In the genomic region with DNA sequence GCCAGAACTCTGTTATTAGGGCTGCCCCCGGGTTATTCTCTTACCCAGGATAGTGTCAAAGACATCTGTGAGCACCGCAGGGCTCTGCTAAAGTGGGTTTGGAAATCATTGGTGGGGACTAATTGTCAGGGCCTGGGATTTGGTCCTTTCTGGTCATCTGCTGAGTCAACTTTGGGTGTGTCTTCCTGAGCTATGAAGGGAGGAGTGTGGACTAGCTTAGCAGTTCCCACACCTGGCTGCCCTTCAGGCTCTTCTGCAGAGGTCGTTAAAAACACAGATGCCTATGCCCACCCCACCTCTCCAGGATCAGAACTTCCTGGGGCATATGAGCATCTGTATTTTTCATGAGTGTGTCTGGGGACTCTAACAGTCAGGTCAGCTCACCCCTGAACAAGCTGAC, we compare ENCODE assay signal across 22 cellular contexts.
DNase-seq lines count a peak whose midpoint lies in the region; ATAC-seq, FAIRE-seq and TF ChIP-seq lines count a peak whose summit lies in the region.
"Had no signal": no experiment of that assay in that cellular context is flagged by ENCODE, and none has a peak within 500 bp of the region (broad histone marks: within the 10 kb centered on the region; RNA-seq: fewer than 3 reads in every experiment).

No MANE protein-coding gene starts in this region.

- H3K4me1 ChIP-seq in breast epithelium = no peaks in the 10 kb centered on the region

- peak; percentile 48 for ATAC-seq in esophagus mucosa
- no peak for ATAC-seq in HG03108 (IDR thresholded peaks at IDR 0.05; ENCODE audit: unreplicated experiment)
- ATAC-seq: CD8-positive, alpha-beta T cell; GM23338; HCT116; HepG2 had no signal

- no TSS peak for BruUV-seq in MCF 10A (replicated peaks; lab: Mats Ljungman, UMichigan)

- H3K27ac Mint-ChIP-seq in MCF 10A (ENCODE audit: low read depth, unreplicated experiment) = no peak overlapping the region
- H3K27ac Mint-ChIP-seq: B cell; CD8-positive, alpha-beta T cell; GM23338; HFFc6 had no signal

- no peaks in the 10 kb centered on the region for H3K36me3 ChIP-seq in breast epithelium
- H3K36me3 ChIP-seq: BLaER1 treated with 17β-estradiol and CSF1 and Interleukin-3, amounts not matched to agents 10 nM and 100 nM had no signal

- no peak overlapping the region for H3K4me3 ChIP-seq in breast epithelium
- H3K4me3 ChIP-seq: BLaER1 treated with 17β-estradiol and CSF1 and Interleukin-3, amounts not matched to agents 10 nM and 100 nM; GM23338 had no signal

- POLR2A ChIA-PET in MCF 10A (lab: Yijun Ruan, JAX) = no interaction called here

- CTCF ChIA-PET in MCF 10A (lab: Yijun Ruan, JAX) = interaction anchor here (0.6 to 2.9 kb wide), 13 partner anchors 9 to 632 kb away, joined by 3 to 11 read pairs (median 3); a partner anchor contains a TSS

- no peaks in the 10 kb centered on the region for H3K27me3 ChIP-seq in breast epithelium
- H3K27me3 ChIP-seq: BLaER1 treated with 17β-estradiol and CSF1 and Interleukin-3, amounts not matched to agents 10 nM and 100 nM had no signal

- H3K27ac ChIP-seq in breast epithelium = no peak overlapping the region
- H3K27ac ChIP-seq: BLaER1 treated with 17β-estradiol and CSF1 and Interleukin-3, amounts not matched to agents 10 nM and 100 nM had no signal

- no peaks in the 10 kb centered on the region for H3K36me3 Mint-ChIP-seq in MCF 10A (ENCODE audit: insufficient read depth, unreplicated experiment)
- H3K36me3 Mint-ChIP-seq: CD8-positive, alpha-beta T cell had no signal

- no peaks in the 10 kb centered on the region for H3K9me3 Mint-ChIP-seq in MCF 10A (ENCODE audit: unreplicated experiment)
- H3K9me3 Mint-ChIP-seq: CD8-positive, alpha-beta T cell; GM23338; HFFc6; IgD-negative memory B cell had no signal

- TF ChIP-seq POLR2A in breast epithelium (IDR thresholded peaks at IDR 0.05) (no peak), GM12891 (IDR thresholded peaks at IDR 0.05; ENCODE audit: low read depth, low read length) (no peak)

- DNase-seq in MCF 10A (ENCODE audit: unreplicated experiment) (peak; percentile 26), breast epithelium (ENCODE audit: low spot score in 2 of 2) (no peak), SW480 (ENCODE audit: low spot score) (peak; percentile 80), NCI-H1048 (lab: John Stamatoyannopoulos, UW) (no peak), GM12891 (ENCODE audit: insufficient read length, low spot score) (no peak)
- DNase-seq: 8988T; CD8-positive, alpha-beta T cell; COR-L47; HFFc6 had no signal

- H3K9me3 ChIP-seq in breast epithelium = no peaks in the 10 kb centered on the region
- H3K9me3 ChIP-seq: BLaER1 treated with 17β-estradiol and CSF1 and Interleukin-3, amounts not matched to agents 10 nM and 100 nM had no signal

- no peak for FAIRE-seq in GM12891 (lab: Jason Lieb, UNC)
- FAIRE-seq: D721Med, G401.6, GM12892, GM18507, H54, HepG2 had no signal

- intact Hi-C loops in MCF 10A (cut with micrococcal nuclease) = loop anchor here (5.0 kb wide), 1 partner anchor 476 kb away; no protein-coding TSS in a partner anchor
- intact Hi-C loops in breast epithelium (cut with DNase I; ENCODE audit: low total_unique reads) = no loop called here

- no peaks in the 10 kb centered on the region for H3K4me1 Mint-ChIP-seq in MCF 10A (ENCODE audit: insufficient read depth, unreplicated experiment)
- H3K4me1 Mint-ChIP-seq: B cell had no signal

- H3K4me3 Mint-ChIP-seq in MCF 10A (ENCODE audit: unreplicated experiment) = no peak overlapping the region
- H3K4me3 Mint-ChIP-seq: B cell; CD8-positive, alpha-beta T cell; GM23338; HFFc6; IgD-negative memory B cell had no signal

- TF ChIP-seq CTCF in MCF 10A (IDR thresholded peaks at IDR 0.05; ENCODE audit: unreplicated experiment) = no peak
- no peak for TF ChIP-seq CTCF in breast epithelium (IDR thresholded peaks at IDR 0.05)

- no peaks in the 10 kb centered on the region for H3K27me3 Mint-ChIP-seq in MCF 10A (ENCODE audit: insufficient read depth, unreplicated experiment)

TF ChIP-seq in GM12891, 5 proteins besides CTCF, POLR2A, EP300 and RAD21:
- TF ChIP-seq POLR2AphosphoS5 (IDR thresholded peaks at IDR 0.05; ENCODE audit: low read depth, low read length) (no peak), PAX5 (IDR thresholded peaks at IDR 0.05; ENCODE audit: insufficient read depth, low read length, severe bottlenecking) (no peak), TAF1 (IDR thresholded peaks at IDR 0.05; ENCODE audit: low read depth, low read length) (no peak), SPI1 (IDR thresholded peaks at IDR 0.05; ENCODE audit: low read depth, low read length) (no peak), POU2F2 (IDR thresholded peaks at IDR 0.05; ENCODE audit: low read depth, low read length) (no peak)

Comparison
In these comparisons a context has a peak if more than half of its experiments do, and no peak if none do; other contexts are left out.
1. DNase-seq: peak in MCF 10A (single experiment) and SW480 (single experiment); none in breast epithelium (0 of 2), NCI-H1048 (single experiment) and GM12891 (single experiment).